Comparison of ENCODE assay signal across 7 cellular contexts in the genomic region with DNA sequence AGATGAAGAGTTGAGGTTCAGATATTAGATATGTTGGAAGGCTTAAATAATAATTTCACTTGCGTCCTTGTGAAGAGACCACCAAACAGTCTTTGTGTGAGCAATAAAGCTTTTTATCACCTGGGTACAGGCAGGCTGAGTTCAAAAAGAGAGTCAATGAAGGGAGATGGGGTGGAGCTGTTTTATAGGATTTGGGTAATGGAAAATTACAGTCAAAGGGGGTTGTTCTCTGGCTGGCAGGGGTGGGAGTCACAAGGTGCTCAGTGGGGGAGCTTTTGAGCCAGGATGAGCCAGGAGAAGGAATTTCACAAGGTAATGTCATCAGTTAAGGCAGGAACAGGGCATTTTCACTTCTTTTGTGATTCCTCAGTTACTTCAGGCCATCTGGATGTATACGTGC. TPM values are rescaled to one million over a fixed set of nuclear protein-coding genes. Genes with fewer than 3 reads are reported as not detected.
DNase-seq lines count a peak whose midpoint lies in the region; ATAC-seq and TF ChIP-seq lines count a peak whose summit lies in the region.
"Not testable (repeated sequence)": the region's sequence is repeated elsewhere in the genome, so short reads cannot be mapped to it uniquely, and the experiment has no call there.

No MANE protein-coding gene starts in this region.

- H4K8ac ChIP-seq in mesenchymal stem cell (ENCODE audit: low read length), result not testable (repeated sequence)

- H3K27ac Mint-ChIP-seq in Calu3 (ENCODE audit: unreplicated experiment), result peak overlapping the region; percentile 14
- H3K27ac Mint-ChIP-seq in activated T-helper 17 cell treated with anti-CD3 and anti-CD28 coated beads, Interleukin-2, amount 50 U/mL, for 72 hours, result peak overlapping the region; percentile 99
- not testable (repeated sequence) for H3K27ac Mint-ChIP-seq in chondrocyte (ENCODE audit: unreplicated experiment)

- not testable (repeated sequence) for H2BK5ac ChIP-seq in mesenchymal stem cell (ENCODE audit: low read depth, low read length, poor library complexity, severe bottlenecking)

- 91% methylated on average over 1 of the region's 2 CpGs for WGBS in mesenchymal stem cell

- CTCF ChIA-PET in Calu3 (lab: Charles Lee), result interaction anchor here (0.6 to 2.6 kb wide), 5 partner anchors 10 to 553 kb away, joined by 4 to 22 read pairs (median 4); partner anchors contain the start of genes GLIPR1L1, GLIPR1L2 and KRR1

- BruUV-seq in Calu3 (replicated peaks; lab: Mats Ljungman, UMichigan), result not testable (repeated sequence)

- H3K4me1 ChIP-seq in Karpas-422 (ENCODE audit: low read length) (peaks cover 60% of the 10 kb centered on the region), skeletal muscle satellite cell (ENCODE audit: control insufficient read depth, insufficient read depth, low read length) (peaks cover 55% of the 10 kb centered on the region)
- not testable (repeated sequence) for H3K4me1 ChIP-seq in mesenchymal stem cell (ENCODE audit: control insufficient read depth, insufficient read depth, low read depth, low read length)

- H3K4me2 ChIP-seq in Karpas-422 (ENCODE audit: low read depth, low read length, poor library complexity, severe bottlenecking) (peak overlapping the region; percentile 87), skeletal muscle satellite cell (ENCODE audit: low read length) (peak overlapping the region; percentile 83)
- not testable (repeated sequence) for H3K4me2 ChIP-seq in mesenchymal stem cell (ENCODE audit: low read length, poor library complexity, severe bottlenecking)

- H3K9me3 ChIP-seq in Karpas-422 (ENCODE audit: low read length); mesenchymal stem cell (ENCODE audit: control insufficient read depth, low read length); skeletal muscle satellite cell (replicated peaks; ENCODE audit: low read length): not testable (repeated sequence)

- H3K27me3 ChIP-seq in Karpas-422 (ENCODE audit: low read length); mesenchymal stem cell (ENCODE audit: control insufficient read depth in 1 of 2, insufficient read depth in 1 of 2, low read length in 2 of 2); skeletal muscle satellite cell (ENCODE audit: control insufficient read depth, insufficient read depth, low read length): not testable (repeated sequence)

- not testable (repeated sequence) for H2BK12ac ChIP-seq in mesenchymal stem cell (ENCODE audit: low read length in 2 of 2)

- not testable (repeated sequence) for DNase-seq in Calu3; Karpas-422; chondrocyte (ENCODE audit: low spot score); mesenchymal stem cell

- not testable (repeated sequence) for H4K91ac ChIP-seq in mesenchymal stem cell (ENCODE audit: low read length)

- H2BK15ac ChIP-seq in mesenchymal stem cell (ENCODE audit: low read depth, poor library complexity, severe bottlenecking), result not testable (repeated sequence)

- not testable (repeated sequence) for H3K9me2 ChIP-seq in Karpas-422 (replicated peaks; ENCODE audit: insufficient read depth, low read length)

- H3K36me3 Mint-ChIP-seq in Calu3 (ENCODE audit: insufficient read depth, unreplicated experiment), result peaks cover 25% of the 10 kb centered on the region
- peaks cover 95% of the 10 kb centered on the region for H3K36me3 Mint-ChIP-seq in activated T-helper 17 cell treated with anti-CD3 and anti-CD28 coated beads, Interleukin-2, amount 50 U/mL, for 72 hours (ENCODE audit: low read depth)
- H3K36me3 Mint-ChIP-seq in chondrocyte (ENCODE audit: low read depth), result not testable (repeated sequence)

- not testable (repeated sequence) for H2BK120ac ChIP-seq in mesenchymal stem cell (ENCODE audit: low read depth, low read length)

- not testable (repeated sequence) for H3K4me3 Mint-ChIP-seq in Calu3 (ENCODE audit: low read depth, unreplicated experiment)
- H3K4me3 Mint-ChIP-seq in activated T-helper 17 cell treated with anti-CD3 and anti-CD28 coated beads, Interleukin-2, amount 50 U/mL, for 72 hours, result peak overlapping the region; percentile 97
- peak overlapping the region; percentile 26 for H3K4me3 Mint-ChIP-seq in chondrocyte (ENCODE audit: unreplicated experiment)

- H4K20me1 ChIP-seq in Karpas-422 (ENCODE audit: insufficient read depth, low read depth, low read length), result not testable (repeated sequence)

- H3K79me1 ChIP-seq in mesenchymal stem cell (replicated peaks; ENCODE audit: low read length, poor library complexity, severe bottlenecking), result not testable (repeated sequence)

- not testable (repeated sequence) for H3K4ac ChIP-seq in mesenchymal stem cell (ENCODE audit: low read depth in 1 of 2, low read length in 2 of 2)

- H3K18ac ChIP-seq in mesenchymal stem cell (ENCODE audit: low read depth in 1 of 2, low read length in 2 of 2), result not testable (repeated sequence)

- TF ChIP-seq CTCF in Calu3 (IDR thresholded peaks at IDR 0.05; ENCODE audit: unreplicated experiment); WI38 (IDR thresholded peaks at IDR 0.05; ENCODE audit: low read depth, low read length); chondrocyte (IDR thresholded peaks at IDR 0.05): not testable (repeated sequence)

- H3K4me1 Mint-ChIP-seq in Calu3 (ENCODE audit: low read depth, unreplicated experiment), result peaks cover 38% of the 10 kb centered on the region
- peaks cover 49% of the 10 kb centered on the region for H3K4me1 Mint-ChIP-seq in activated T-helper 17 cell treated with anti-CD3 and anti-CD28 coated beads, Interleukin-2, amount 50 U/mL, for 72 hours
- peaks cover 71% of the 10 kb centered on the region for H3K4me1 Mint-ChIP-seq in chondrocyte (ENCODE audit: low read depth)

- H3K36me3 ChIP-seq in Karpas-422 (ENCODE audit: insufficient read depth, low read length) (peaks cover 17% of the 10 kb centered on the region; the same call in 1 of the 2 replicates), mesenchymal stem cell (ENCODE audit: control insufficient read depth in 1 of 2, insufficient read depth in 2 of 2, low read depth in 1 of 2, low read length in 2 of 2) (peaks cover 8 to 27% of the 10 kb centered on the region in 2 experiments), skeletal muscle satellite cell (ENCODE audit: insufficient read depth, low read length) (peaks cover 52% of the 10 kb centered on the region)

- H3K9ac ChIP-seq in Karpas-422 (ENCODE audit: low read length), result peak overlapping the region; percentile 20; the same call in 1 of the 2 replicates
- peak overlapping the region; percentile 96 for H3K9ac ChIP-seq in mesenchymal stem cell (ENCODE audit: low read length)
- not testable (repeated sequence) for H3K9ac ChIP-seq in skeletal muscle satellite cell (ENCODE audit: low read depth, low read length)

- ATAC-seq in activated T-helper 17 cell treated with anti-CD3 and anti-CD28 coated beads, Interleukin-2, amount 50 U/mL, for 72 hours (replicated peaks), result not testable (repeated sequence)

- H3K27ac ChIP-seq in Karpas-422 (ENCODE audit: low read length) (peak overlapping the region; percentile 21; the same call in 1 of the 2 replicates), mesenchymal stem cell (ENCODE audit: low read length, poor library complexity, severe bottlenecking) (peak overlapping the region; percentile 43)

- H2AFZ ChIP-seq in Karpas-422 (ENCODE audit: low read length); mesenchymal stem cell (ENCODE audit: low read depth, low read length): not testable (repeated sequence)

- not testable (repeated sequence) for H3K27me3 Mint-ChIP-seq in Calu3 (ENCODE audit: unreplicated experiment); activated T-helper 17 cell treated with anti-CD3 and anti-CD28 coated beads, Interleukin-2, amount 50 U/mL, for 72 hours; chondrocyte (ENCODE audit: low read depth)

- H3K79me2 ChIP-seq in Karpas-422 (ENCODE audit: low read length), result peaks cover 64% of the 10 kb centered on the region

- intact Hi-C loops in Calu3 (cut with micrococcal nuclease; ENCODE audit: unreplicated experiment), result not testable (repeated sequence)

- H3K14ac ChIP-seq in mesenchymal stem cell (ENCODE audit: low read length in 2 of 2), result not testable (repeated sequence)

- peak overlapping the region; percentile 7; the same call in 1 of the 2 replicates for H3K4me3 ChIP-seq in Karpas-422 (ENCODE audit: low read length)
- H3K4me3 ChIP-seq in WI38 (ENCODE audit: low read depth, low read length), result peak overlapping the region; percentile 80; the same call in 1 of the 2 replicates
- peak overlapping the region in 1 of 2 experiments; percentile 87 for H3K4me3 ChIP-seq in mesenchymal stem cell (ENCODE audit: insufficient read depth in 1 of 2, low read depth in 1 of 2, low read length in 2 of 2)
- peak overlapping the region; percentile 72 for H3K4me3 ChIP-seq in skeletal muscle satellite cell (ENCODE audit: low read length)

- not testable (repeated sequence) for H2AK5ac ChIP-seq in mesenchymal stem cell (ENCODE audit: low read length, severe bottlenecking)

- not testable (repeated sequence) for H3K9me3 Mint-ChIP-seq in Calu3 (ENCODE audit: low read depth, unreplicated experiment); activated T-helper 17 cell treated with anti-CD3 and anti-CD28 coated beads, Interleukin-2, amount 50 U/mL, for 72 hours; chondrocyte (ENCODE audit: low read depth)

- H3K23ac ChIP-seq in mesenchymal stem cell (ENCODE audit: low read length in 2 of 2), result not testable (repeated sequence)

RNA-seq across cellular contexts. Expression of gene GLIPR1, which starts 3.9 kb away (rescaled TPM):
- total RNA-seq in Calu3 (2022) (27.7 and 38.5 TPM in 2 replicates), chondrocyte (71.3 to 123 TPM (median 119 TPM) in 3 replicates)
- total RNA-seq in Karpas-422 (2014; rRNA removed; shearing (Covaris generic); ENCODE audit: low replicate concordance), result 55.0 and 149 TPM in 2 replicates
- total RNA-seq in activated T-helper 17 cell treated with anti-CD3 and anti-CD28 coated beads, Interleukin-2, amount 50 U/mL, for 72 hours, result 10 to 100 TPM; 45.9 to 50.2 TPM
- 29.1 TPM for polyA plus RNA-seq in mesenchymal stem cell (2013, experiment 1 of 2)
- 31.3 TPM for polyA plus RNA-seq in mesenchymal stem cell (2013, experiment 2 of 2)
- 128 and 135 TPM in 2 replicates for total RNA-seq in skeletal muscle satellite cell (2012; rRNA removed)

RNA-seq across cellular contexts. Expression of gene KRR1, which starts 27.0 kb away (rescaled TPM):
- total RNA-seq in Calu3 (2022), result 110 and 114 TPM in 2 replicates
- total RNA-seq in Karpas-422 (2014; rRNA removed; shearing (Covaris generic); ENCODE audit: low replicate concordance), result 35.8 and 63.8 TPM in 2 replicates
- total RNA-seq in activated T-helper 17 cell treated with anti-CD3 and anti-CD28 coated beads, Interleukin-2, amount 50 U/mL, for 72 hours, result 100 to 1,000 TPM; 113 to 151 TPM
- 33.0 to 46.4 TPM (median 37.5 TPM) in 3 replicates for total RNA-seq in chondrocyte
- polyA plus RNA-seq in mesenchymal stem cell (2013, experiment 1 of 2), result 57.8 TPM
- polyA plus RNA-seq in mesenchymal stem cell (2013, experiment 2 of 2), result 61.2 TPM
- total RNA-seq in skeletal muscle satellite cell (2012; rRNA removed), result 22.5 and 27.4 TPM in 2 replicates
